In the genomic region with DNA sequence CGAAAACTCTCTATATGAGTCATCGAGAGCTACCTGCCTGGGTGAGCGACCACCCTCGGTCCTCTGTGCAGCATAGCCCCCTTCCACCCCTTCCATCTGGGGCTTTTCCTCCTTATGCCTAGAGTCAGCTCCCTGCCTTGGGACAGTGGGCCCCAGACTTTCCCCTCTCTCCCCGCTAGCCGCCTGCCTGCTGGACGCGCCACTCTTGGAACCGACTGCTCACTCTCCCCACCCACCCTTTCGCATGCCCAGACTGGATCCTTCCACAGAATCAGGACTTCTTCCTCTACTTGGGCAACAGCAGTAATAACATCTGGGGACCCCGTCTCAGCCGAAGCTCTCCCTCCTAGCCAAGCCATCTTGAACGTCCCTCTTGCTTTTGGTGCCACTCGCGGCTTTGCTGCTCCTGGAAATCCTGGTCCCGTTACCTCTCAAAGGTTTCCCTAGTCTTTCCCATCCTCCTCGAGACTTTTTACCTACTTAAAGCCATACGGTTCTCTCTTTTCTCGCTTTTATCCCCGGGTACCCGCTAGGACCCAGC, we compare ENCODE assay signal across 8 cellular contexts. TPM values are rescaled to one million over a fixed set of nuclear protein-coding genes. Genes with fewer than 3 reads are reported as not detected.
DNase-seq lines count a peak whose midpoint lies in the region; ATAC-seq and TF ChIP-seq lines count a peak whose summit lies in the region.

No MANE protein-coding gene starts in this region.

- peak overlapping the region in 1 of 2 experiments; percentile 60 for H2BK12ac ChIP-seq in mesenchymal stem cell (ENCODE audit: low read length in 2 of 2)

- no peaks in the 10 kb centered on the region for H3K9me3 ChIP-seq in PC-3 (ENCODE audit: low read length)
- H3K9me3 ChIP-seq in mesenchymal stem cell (ENCODE audit: control insufficient read depth, low read length) = no peaks in the 10 kb centered on the region
- no peaks in the 10 kb centered on the region for H3K9me3 ChIP-seq in vagina

- peak overlapping the region in 1 of 2 experiments; percentile 88 for H3K14ac ChIP-seq in mesenchymal stem cell (ENCODE audit: low read length in 2 of 2)

- H4K20me1 ChIP-seq in PC-3 (ENCODE audit: low read length) = no peaks in the 10 kb centered on the region

- TF ChIP-seq CTCF in PC-3 (conservative IDR thresholded peaks at IDR 0.05; ENCODE audit: low read depth, low read length) (no peak), vagina (IDR thresholded peaks at IDR 0.05) (no peak)

- H3K4me1 ChIP-seq in PC-3 (ENCODE audit: insufficient read depth, low read length) (peaks cover 33% of the 10 kb centered on the region), mesenchymal stem cell (ENCODE audit: control insufficient read depth, insufficient read depth, low read depth, low read length) (peaks cover 9% of the 10 kb centered on the region), vagina (peaks cover 35% of the 10 kb centered on the region)

- peak overlapping the region in 1 of 2 experiments; percentile 59 for H3K23ac ChIP-seq in mesenchymal stem cell (ENCODE audit: low read length in 2 of 2)

- H3K4me3 ChIP-seq in PC-3 (ENCODE audit: low read length) (peak overlapping the region; percentile 96), mesenchymal stem cell (ENCODE audit: insufficient read depth in 1 of 2, low read depth in 1 of 2, low read length in 2 of 2) (peak overlapping the region; percentile 83 to 96), vagina (peak overlapping the region; percentile 75 to 86)

- no peaks in the 10 kb centered on the region for H3K27me3 Mint-ChIP-seq in dendritic cell treated with granulocyte-macrophage colony-stimulating factor and Interleukin-4, amounts not matched to agents 40 ng/mL and 50 ng/mL, for 4 days

- peak overlapping the region; percentile 80 to 86 for H3K4ac ChIP-seq in mesenchymal stem cell (ENCODE audit: low read depth in 1 of 2, low read length in 2 of 2)

- no peaks in the 10 kb centered on the region for H3F3A ChIP-seq in PC-3 (ENCODE audit: low read length, unreplicated experiment)

- H3K9me3 Mint-ChIP-seq in dendritic cell treated with granulocyte-macrophage colony-stimulating factor and Interleukin-4, amounts not matched to agents 40 ng/mL and 50 ng/mL, for 4 days = no peaks in the 10 kb centered on the region

- H4K91ac ChIP-seq in mesenchymal stem cell (ENCODE audit: low read length) = no peak overlapping the region

- no TSS peak for BruUV-seq in PC-3 (replicated peaks; lab: Mats Ljungman, UMichigan)

- H3K27ac ChIP-seq in PC-3 (ENCODE audit: low read length) (no peak overlapping the region; the same call in 1 of the 2 replicates), mesenchymal stem cell (ENCODE audit: low read length, poor library complexity, severe bottlenecking) (peak overlapping the region; percentile 48), vagina (peak overlapping the region; percentile 95)

- no peaks in the 10 kb centered on the region for H3K27me3 ChIP-seq in PC-3 (ENCODE audit: low read length)
- no peaks in the 10 kb centered on the region for H3K27me3 ChIP-seq in mesenchymal stem cell (ENCODE audit: control insufficient read depth in 1 of 2, insufficient read depth in 1 of 2, low read length in 2 of 2)
- H3K27me3 ChIP-seq in vagina = no peaks in the 10 kb centered on the region

- peaks cover 35% of the 10 kb centered on the region for H3K79me1 ChIP-seq in mesenchymal stem cell (replicated peaks; ENCODE audit: low read length, poor library complexity, severe bottlenecking)

- CTCF ChIA-PET in PC-3 (lab: Charles Lee) = interaction anchor here (1.7 to 1.8 kb wide), 2 partner anchors 10 to 60 kb away, joined by 11 to 17 read pairs; partner anchors contain the start of genes SMARCC2 and ZC3H10

- DNase-seq in NCI-H82 (lab: John Stamatoyannopoulos, UW) (peak; percentile 62), NCI-H82 treated with DMSO at 0.1 percent for 48 hours (lab: John Stamatoyannopoulos, UW; ENCODE audit: unreplicated experiment) (no peak), PC-3 (no peak), mesenchymal stem cell (peak; percentile 55), vagina (ENCODE audit: extremely low spot score in 2 of 2) (peak in 1 of 2 donors; percentile 96), NCI-H1092 treated with DMSO at 0.1 percent for 48 hours (lab: John Stamatoyannopoulos, UW) (no peak)

- intact Hi-C loops in PC-3 (cut with micrococcal nuclease) = no loop called here
- intact Hi-C loops in dendritic cell treated with granulocyte-macrophage colony-stimulating factor and Interleukin-4, amounts not matched to agents 40 ng/mL and 50 ng/mL, for 4 days (cut with micrococcal nuclease) = loop anchor here (1.0 kb wide), 2 partner anchors 24 to 30 kb away; partner anchors contain the start of genes MYL6 and PA2G4
- intact Hi-C loops in vagina (cut with DNase I) = loop anchor here (10.0 kb wide), 1 partner anchor 96 kb away; the partner anchor contains the start of genes NABP2 and RNF41

- TF ChIP-seq POLR2A in vagina (IDR thresholded peaks at IDR 0.05) = no peak

- no peak overlapping the region for H2AK5ac ChIP-seq in mesenchymal stem cell (ENCODE audit: low read length, severe bottlenecking)

- peaks cover 25% of the 10 kb centered on the region for H3K79me2 ChIP-seq in PC-3 (ENCODE audit: low read length)

- peaks cover 26% of the 10 kb centered on the region for H3K36me3 ChIP-seq in PC-3 (ENCODE audit: low read depth, low read length)
- H3K36me3 ChIP-seq in mesenchymal stem cell (ENCODE audit: control insufficient read depth in 1 of 2, insufficient read depth in 2 of 2, low read depth in 1 of 2, low read length in 2 of 2) = peaks cover 35 to 40% of the 10 kb centered on the region in 2 experiments
- peaks cover 0 to 34% of the 10 kb centered on the region in 2 donors for H3K36me3 ChIP-seq in vagina

- peaks cover 66% of the 10 kb centered on the region for H3K36me3 Mint-ChIP-seq in dendritic cell treated with granulocyte-macrophage colony-stimulating factor and Interleukin-4, amounts not matched to agents 40 ng/mL and 50 ng/mL, for 4 days (ENCODE audit: low read depth)

- no peak overlapping the region for H2BK120ac ChIP-seq in mesenchymal stem cell (ENCODE audit: low read depth, low read length)

- H3K4me1 Mint-ChIP-seq in dendritic cell treated with granulocyte-macrophage colony-stimulating factor and Interleukin-4, amounts not matched to agents 40 ng/mL and 50 ng/mL, for 4 days (ENCODE audit: low read depth) = peaks cover 68% of the 10 kb centered on the region

- H4K8ac ChIP-seq in mesenchymal stem cell (ENCODE audit: low read length) = no peak overlapping the region

- H2AFZ ChIP-seq in PC-3 (ENCODE audit: low read length) (peak overlapping the region; percentile 85), mesenchymal stem cell (ENCODE audit: low read depth, low read length) (peak overlapping the region; percentile 46)

- WGBS in mesenchymal stem cell = under 1% methylated on average over 21 of the region's 21 CpGs

- H3K9ac ChIP-seq in PC-3 (ENCODE audit: low read length) (peak overlapping the region; percentile 84), mesenchymal stem cell (ENCODE audit: low read length) (peak overlapping the region; percentile 93)

- peak overlapping the region; percentile 82 to 90 for H3K18ac ChIP-seq in mesenchymal stem cell (ENCODE audit: low read depth in 1 of 2, low read length in 2 of 2)

- H2BK15ac ChIP-seq in mesenchymal stem cell (ENCODE audit: low read depth, poor library complexity, severe bottlenecking) = peak overlapping the region; percentile 96

- H3K4me3 Mint-ChIP-seq in dendritic cell treated with granulocyte-macrophage colony-stimulating factor and Interleukin-4, amounts not matched to agents 40 ng/mL and 50 ng/mL, for 4 days = peak overlapping the region; percentile 98

- H3K27ac Mint-ChIP-seq in dendritic cell treated with granulocyte-macrophage colony-stimulating factor and Interleukin-4, amounts not matched to agents 40 ng/mL and 50 ng/mL, for 4 days = peak overlapping the region; percentile 85

- ATAC-seq in PC-3 (peak; percentile 6), GM19452 (IDR thresholded peaks at IDR 0.05; ENCODE audit: unreplicated experiment) (no peak)

- no peak overlapping the region for H2BK5ac ChIP-seq in mesenchymal stem cell (ENCODE audit: low read depth, low read length, poor library complexity, severe bottlenecking)

- H3K4me2 ChIP-seq in PC-3 (ENCODE audit: low read length) (peak overlapping the region; percentile 100), mesenchymal stem cell (ENCODE audit: low read length, poor library complexity, severe bottlenecking) (peak overlapping the region; percentile 87)

- no peaks in the 10 kb centered on the region for H3K9me2 ChIP-seq in PC-3 (replicated peaks; ENCODE audit: low read length)

- POLR2A ChIA-PET in PC-3 (lab: Charles Lee; ENCODE audit: unreplicated experiment) = interaction anchor here (0.6 to 1.4 kb wide), 5 partner anchors 30 to 93 kb away, joined by 4 to 17 read pairs (median 4); partner anchors contain the start of genes MYL6 and RNF41

RNA-seq across cellular contexts. Expression of gene ESYT1, which starts 0.7 kb away (rescaled TPM):
- total RNA-seq in PC-3 (2014; rRNA removed) (120 and 176 TPM in 2 replicates), vagina (140 TPM)
- 63.4 TPM for polyA plus RNA-seq in mesenchymal stem cell (2013, experiment 1 of 2)
- 57.8 TPM for polyA plus RNA-seq in mesenchymal stem cell (2013, experiment 2 of 2)

RNA-seq across cellular contexts. Expression of gene ZC3H10, which starts 10.7 kb away (rescaled TPM):
- total RNA-seq in PC-3 (2014; rRNA removed) (4.8 and 5.6 TPM in 2 replicates), vagina (2.0 TPM)
- polyA plus RNA-seq in mesenchymal stem cell (2013, experiment 1 of 2) = 2.5 TPM
- 2.4 TPM for polyA plus RNA-seq in mesenchymal stem cell (2013, experiment 2 of 2)

RNA-seq across cellular contexts. Expression of gene RPL41, which starts 12.3 kb away (rescaled TPM):
- total RNA-seq in PC-3 (2014; rRNA removed) (3,106 and 3,551 TPM in 2 replicates), vagina (2,458 TPM)
- polyA plus RNA-seq in mesenchymal stem cell (2013, experiment 1 of 2) = 10,850 TPM
- polyA plus RNA-seq in mesenchymal stem cell (2013, experiment 2 of 2) = 10,960 TPM

RNA-seq across cellular contexts. Expression of gene MYL6B, which starts 23.6 kb away (rescaled TPM):
- 153 and 178 TPM in 2 replicates for total RNA-seq in PC-3 (2014; rRNA removed)
- polyA plus RNA-seq in mesenchymal stem cell (2013, experiment 1 of 2) = 106 TPM
- 106 TPM for polyA plus RNA-seq in mesenchymal stem cell (2013, experiment 2 of 2)
- total RNA-seq in vagina = 40.8 TPM

RNA-seq across cellular contexts. Expression of gene PA2G4, which starts 24.4 kb away (rescaled TPM):
- total RNA-seq in PC-3 (2014; rRNA removed) (391 and 406 TPM in 2 replicates), vagina (116 TPM)
- polyA plus RNA-seq in mesenchymal stem cell (2013, experiment 1 of 2) = 98.1 TPM
- 97.4 TPM for polyA plus RNA-seq in mesenchymal stem cell (2013, experiment 2 of 2)

Comparison
In these comparisons a context has a peak if more than half of its experiments do, and no peak if none do; other contexts are left out.
1. DNase-seq: peak in NCI-H82 (single experiment) and mesenchymal stem cell (single experiment); none in NCI-H82 treated with DMSO at 0.1 percent for 48 hours (single experiment), PC-3 (single experiment) and NCI-H1092 treated with DMSO at 0.1 percent for 48 hours (single experiment).
2. Peak in every context shown above with its lines, with median percentiles within 50 percentile points of each other: H3K4me3 ChIP-seq.